ENCODE assay signal across 16 cellular contexts in genomic region chr20:48910360-48910781, GRCh38. TPM values are rescaled to one million over a fixed set of nuclear protein-coding genes. Genes with fewer than 3 reads are reported as not detected.
DNase-seq lines count a peak whose midpoint lies in the region; ATAC-seq, FAIRE-seq and TF ChIP-seq lines count a peak whose summit lies in the region.
"Had no signal": no experiment of that assay in that cellular context is flagged by ENCODE, and none has a peak within 500 bp of the region (broad histone marks: within the 10 kb centered on the region; RNA-seq: fewer than 3 reads in every experiment).

No MANE protein-coding gene starts in this region.

- H3K4me3 ChIP-seq in CD8-positive, alpha-beta memory T cell (ENCODE audit: low read length) = no peak overlapping the region
- no peak overlapping the region for H3K4me3 ChIP-seq in K562
- H3K4me3 ChIP-seq: BLaER1, hepatocyte had no signal

- H3K4me1 Mint-ChIP-seq in CD8-positive, alpha-beta memory T cell = peaks cover 11 to 15% (median 14%) of the 10 kb centered on the region in 3 donors
- H3K4me1 Mint-ChIP-seq in memory B cell (peaks cover 25% of the 10 kb centered on the region), progenitor cell of endocrine pancreas (ENCODE audit: low read depth) (no peaks in the 10 kb centered on the region)
- no peaks in the 10 kb centered on the region for H3K4me1 Mint-ChIP-seq in activated naive CD4-positive, alpha-beta T cell treated with anti-CD3 and anti-CD28 coated beads for 36 hours (ENCODE audit: low read depth)

- 2% methylated on average over 7 of the region's 7 CpGs for WGBS in K562 (ENCODE audit: insufficient coverage, low coverage, missing lambda C conversion rate)

- H3K9me3 ChIP-seq in CD8-positive, alpha-beta memory T cell (ENCODE audit: low read length) = no peaks in the 10 kb centered on the region
- no peaks in the 10 kb centered on the region for H3K9me3 ChIP-seq in K562 (replicated peaks; ENCODE audit: control insufficient read depth, insufficient read depth, low read depth, low read length)
- H3K9me3 ChIP-seq: SK-N-SH had no signal

- H3K36me3 ChIP-seq in CD8-positive, alpha-beta memory T cell (ENCODE audit: insufficient read depth, low read length) = no peaks in the 10 kb centered on the region
- no peaks in the 10 kb centered on the region for H3K36me3 ChIP-seq in K562 (ENCODE audit: control insufficient read depth, insufficient read depth, low read length)
- H3K36me3 ChIP-seq: BLaER1 had no signal

- H4K20me1 ChIP-seq in K562 (replicated peaks; ENCODE audit: control insufficient read depth, insufficient read depth, low read length) = peaks cover 4% of the 10 kb centered on the region; the same call in 1 of the 2 replicates
- H4K20me1 ChIP-seq: BLaER1 had no signal

- H3K27ac Mint-ChIP-seq in CD8-positive, alpha-beta memory T cell = peak overlapping the region in 7 of 8 donors; percentile 1 to 88 (median 73)
- peak overlapping the region; percentile 86 for H3K27ac Mint-ChIP-seq in memory B cell
- H3K27ac Mint-ChIP-seq in progenitor cell of endocrine pancreas = no peak overlapping the region
- no peak overlapping the region for H3K27ac Mint-ChIP-seq in activated naive CD4-positive, alpha-beta T cell treated with anti-CD3 and anti-CD28 coated beads for 36 hours
- H3K27ac Mint-ChIP-seq: activated naive CD8-positive, alpha-beta T cell treated with anti-CD3 and anti-CD28 coated beads for 36 hours had no signal

- in situ Hi-C loops in K562 (cut with MboI) = no loop called here

- peak overlapping the region; percentile 27 for H3K27ac ChIP-seq in CD8-positive, alpha-beta memory T cell (ENCODE audit: low read depth, low read length)
- H3K27ac ChIP-seq in K562 (ENCODE audit: extremely low read depth, low read depth, low read length) = no peak overlapping the region
- H3K27ac ChIP-seq: BLaER1, hepatocyte had no signal

- no peak for ATAC-seq in K562
- peak; percentile 42 for ATAC-seq in memory B cell (ENCODE audit: low read depth)
- no peak for ATAC-seq in HG03159 (IDR thresholded peaks at IDR 0.05; ENCODE audit: unreplicated experiment)

- no TSS peak for BruUV-seq in K562 (replicated peaks; lab: Mats Ljungman, UMichigan)

- POLR2A ChIA-PET in CD8-positive, alpha-beta memory T cell (lab: Charles Lee) = interaction anchor here (0.5 kb wide), 1 partner anchor 18 kb away, joined by 9 read pairs; no protein-coding TSS in a partner anchor
- POLR2A ChIA-PET in K562 (lab: Yijun Ruan, JAX) = interaction anchor here (0.7 to 1.5 kb wide), 4 partner anchors 11 to 253 kb away, joined by 3 to 5 read pairs (median 4); partner anchors contain the start of gene ARFGEF2

- peak overlapping the region in 1 of 7 donors; percentile 11 for H3K4me3 Mint-ChIP-seq in CD8-positive, alpha-beta memory T cell
- H3K4me3 Mint-ChIP-seq in memory B cell (no peak overlapping the region), progenitor cell of endocrine pancreas (ENCODE audit: low read depth) (no peak overlapping the region)
- no peak overlapping the region for H3K4me3 Mint-ChIP-seq in activated naive CD4-positive, alpha-beta T cell treated with anti-CD3 and anti-CD28 coated beads for 36 hours
- H3K4me3 Mint-ChIP-seq: activated naive CD8-positive, alpha-beta T cell treated with anti-CD3 and anti-CD28 coated beads for 36 hours had no signal

- intact Hi-C loops in K562 (cut with micrococcal nuclease) = no loop called here
- intact Hi-C loops in activated naive CD4-positive, alpha-beta T cell treated with anti-CD3 and anti-CD28 coated beads for 36 hours (cut with micrococcal nuclease) = no loop called here

- H3K79me2 ChIP-seq in K562 (ENCODE audit: control insufficient read depth, insufficient read depth, low read length) = no peaks in the 10 kb centered on the region
- H3K79me2 ChIP-seq: hepatocyte had no signal

- H3K36me3 Mint-ChIP-seq in CD8-positive, alpha-beta memory T cell = peaks cover 0 to 2% (median 0%) of the 10 kb centered on the region in 3 donors
- H3K36me3 Mint-ChIP-seq in memory B cell (no peaks in the 10 kb centered on the region), progenitor cell of endocrine pancreas (ENCODE audit: insufficient read depth) (no peaks in the 10 kb centered on the region)
- H3K36me3 Mint-ChIP-seq in activated naive CD4-positive, alpha-beta T cell treated with anti-CD3 and anti-CD28 coated beads for 36 hours (ENCODE audit: low read depth) = peaks cover 3% of the 10 kb centered on the region

- no peak for TF ChIP-seq RAD21 in K562 (CRISPR knock-in tag; conservative IDR thresholded peaks at IDR 0.05 in 1 of 2, IDR thresholded peaks at IDR 0.05 in 1 of 2)

- no peak for TF ChIP-seq EP300 in K562 (IDR thresholded peaks at IDR 0.05; ENCODE audit: low read length)

- no peak overlapping the region for H2AFZ ChIP-seq in K562 (ENCODE audit: low read depth, low read length)
- H2AFZ ChIP-seq: hepatocyte had no signal

- H3K9ac ChIP-seq in K562 (ENCODE audit: insufficient read depth in 1 of 2, low read depth in 2 of 2, low read length in 2 of 2) = no peak overlapping the region
- H3K9ac ChIP-seq: BLaER1, SK-N-SH had no signal

- no peak for TF ChIP-seq CTCF in K562 (IDR thresholded peaks at IDR 0.05 in 2 of 3, conservative IDR thresholded peaks at IDR 0.05 in 1 of 3; ENCODE audit: insufficient read depth in 2 of 3, low read depth in 1 of 3, low read length in 3 of 3)
- TF ChIP-seq CTCF in progenitor cell of endocrine pancreas (IDR thresholded peaks at IDR 0.05; ENCODE audit: unreplicated experiment) = no peak

- CTCF ChIA-PET in CD8-positive, alpha-beta memory T cell (lab: Charles Lee) = interaction anchor here (0.9 to 10.7 kb wide), 2 partner anchors 252 to 290 kb away, joined by 4 to 156 read pairs; no protein-coding TSS in a partner anchor
- CTCF ChIA-PET in K562 (lab: Yijun Ruan, JAX; ENCODE audit: low intra/inter-chr PET ratio) = no interaction called here
- CTCF ChIA-PET in activated naive CD4-positive, alpha-beta T cell treated with anti-CD3 and anti-CD28 coated beads for 36 hours (lab: Charles Lee) = interaction anchor here (0.7 to 7.4 kb wide), 2 partner anchors 115 to 252 kb away, joined by 3 to 108 read pairs; no protein-coding TSS in a partner anchor

- peaks cover 0 to 2% (median 0%) of the 10 kb centered on the region in 5 donors for H3K9me3 Mint-ChIP-seq in CD8-positive, alpha-beta memory T cell
- H3K9me3 Mint-ChIP-seq in memory B cell (peaks cover 3% of the 10 kb centered on the region), progenitor cell of endocrine pancreas (ENCODE audit: low read depth) (no peaks in the 10 kb centered on the region)
- H3K9me3 Mint-ChIP-seq in activated naive CD4-positive, alpha-beta T cell treated with anti-CD3 and anti-CD28 coated beads for 36 hours = peaks cover 8% of the 10 kb centered on the region

- H3K9me1 ChIP-seq in K562 (ENCODE audit: control insufficient read depth, insufficient read depth, low read length) = no peaks in the 10 kb centered on the region

- no peaks in the 10 kb centered on the region for H3K27me3 ChIP-seq in CD8-positive, alpha-beta memory T cell (ENCODE audit: insufficient read depth, low read length, poor library complexity, severe bottlenecking)
- peaks cover 16 to 51% of the 10 kb centered on the region in 2 experiments for H3K27me3 ChIP-seq in K562 (ENCODE audit: control insufficient read depth in 2 of 2, insufficient read depth in 2 of 2, low read length in 2 of 2)
- H3K27me3 ChIP-seq: BLaER1, hepatocyte had no signal

- H3K4me1 ChIP-seq in CD8-positive, alpha-beta memory T cell (ENCODE audit: insufficient read depth, low read length) = no peaks in the 10 kb centered on the region
- H3K4me1 ChIP-seq in K562 (replicated peaks in 1 of 2; ENCODE audit: control insufficient read depth in 2 of 2, insufficient read depth in 2 of 2, low read length in 2 of 2) = no peaks in the 10 kb centered on the region

- H3K4me2 ChIP-seq in K562 (ENCODE audit: insufficient read depth, low read length) = no peak overlapping the region
- H3K4me2 ChIP-seq: hepatocyte, SK-N-SH had no signal

- TF ChIP-seq POLR2A in K562 (conservative IDR thresholded peaks at IDR 0.05) = no peak

- DNase-seq in CD8-positive, alpha-beta memory T cell = peak in 4 of 5 donors; percentile 11 to 56 (median 44)
- peak; percentile 94 for DNase-seq in MV-4-11 (lab: John Stamatoyannopoulos, UW)
- DNase-seq in K562 (ENCODE audit: extremely low read depth in 1 of 4, low spot score in 3 of 4) = no peak
- no peak for DNase-seq in memory B cell (ENCODE audit: low spot score in 2 of 2)
- DNase-seq in progenitor cell of endocrine pancreas (ENCODE audit: low spot score, unreplicated experiment) = no peak
- DNase-seq in stimulated activated CD4-positive, alpha-beta T cell treated with anti-CD3 and anti-CD28 coated beads, Interleukin-15, amount 100 ng/mL, for 24 hours = no peak
- no peak for DNase-seq in activated naive CD4-positive, alpha-beta T cell treated with anti-CD3 and anti-CD28 coated beads for 36 hours
- DNase-seq: activated naive CD8-positive, alpha-beta T cell treated with anti-CD3 and anti-CD28 coated beads for 36 hours; effector CD8-positive, alpha-beta T cell; GOT3; KBM-7; NCI-H226; SK-N-SH had no signal

- peaks cover 0 to 6% of the 10 kb centered on the region in 2 donors for H3K27me3 Mint-ChIP-seq in CD8-positive, alpha-beta memory T cell
- H3K27me3 Mint-ChIP-seq in memory B cell = no peaks in the 10 kb centered on the region
- peaks cover 3% of the 10 kb centered on the region for H3K27me3 Mint-ChIP-seq in progenitor cell of endocrine pancreas
- no peaks in the 10 kb centered on the region for H3K27me3 Mint-ChIP-seq in activated naive CD4-positive, alpha-beta T cell treated with anti-CD3 and anti-CD28 coated beads for 36 hours (ENCODE audit: low read depth)
- H3K27me3 Mint-ChIP-seq: activated naive CD8-positive, alpha-beta T cell treated with anti-CD3 and anti-CD28 coated beads for 36 hours had no signal

- no peak for FAIRE-seq in K562 (lab: Jason Lieb, UNC)

RNA-seq across cellular contexts. Expression of gene ARFGEF2, which starts 11.1 kb away (rescaled TPM):
- total RNA-seq in CD8-positive, alpha-beta memory T cell = 10 to 100 TPM; 36.6 to 37.6 TPM
- polyA plus RNA-seq in CD8-positive, alpha-beta memory T cell = 9.5 TPM
- 31.2 and 69.0 TPM in 2 replicates for total RNA-seq in K562 (2011; cell fraction: chromatin; rRNA removed; ENCODE audit: low replicate concordance)
- total RNA-seq in K562 (2011; cell fraction: nucleolus; rRNA removed) = 19.2 and 25.7 TPM in 2 replicates
- total RNA-seq in K562 (2011; cell fraction: nucleoplasm; rRNA removed) = 20.0 and 31.2 TPM in 2 replicates
- 13.5 and 17.0 TPM in 2 replicates for total RNA-seq in K562 (2014; rRNA removed)
- total RNA-seq in K562 (2014; rRNA removed; fragmentation: Illumina TruSeq; extraction: Trizol) = 17.8 and 18.7 TPM in 2 replicates
- 17.6 and 18.1 TPM in 2 replicates for total RNA-seq in K562 (2015; rRNA removed; fragmentation: Illumina TruSeq; extraction: Trizol)
- total RNA-seq in K562 (2021) = 16.8 and 18.8 TPM in 2 replicates
- polyA plus RNA-seq in K562 (2011; rRNA removed) = 10.1 and 13.5 TPM in 2 replicates
- 5.8 and 7.7 TPM in 2 replicates for polyA plus RNA-seq in K562 (2011; cell fraction: cytosol; rRNA removed)
- 19.2 and 21.4 TPM in 2 replicates for polyA plus RNA-seq in K562 (2011; cell fraction: nucleus; rRNA removed)
- 9.0 and 9.8 TPM in 2 replicates for polyA plus RNA-seq in K562 (2012)
- 12.7 and 13.7 TPM in 2 replicates for polyA plus RNA-seq in K562 (2014; fragmentation: Illumina TruSeq; extraction: Trizol)
- polyA plus RNA-seq in K562 (2014; fragmentation: Nextera tagmentation; extraction: Ambion mirVana) = 1 to 10 TPM; 4.2 TPM
- polyA plus RNA-seq in K562 (2014; rRNA removed) = 9.1 and 9.4 TPM in 2 replicates
- polyA minus RNA-seq in K562 (2011; rRNA and poly(A)+ RNA removed) = 33.9 and 36.1 TPM in 2 replicates
- 12.8 and 16.2 TPM in 2 replicates for polyA minus RNA-seq in K562 (2011; cell fraction: cytosol; rRNA and poly(A)+ RNA removed)
- 11.7 and 19.5 TPM in 2 replicates for polyA minus RNA-seq in K562 (2011; cell fraction: nucleus; rRNA and poly(A)+ RNA removed)
- 22.9 and 24.6 TPM in 2 replicates for total RNA-seq in progenitor cell of endocrine pancreas
- 10 to 100 TPM; 18.2 to 18.6 TPM for total RNA-seq in activated naive CD4-positive, alpha-beta T cell treated with anti-CD3 and anti-CD28 coated beads for 36 hours

Comparison
In these comparisons a context has a peak if more than half of its experiments do, and no peak if none do; other contexts are left out.
1. DNase-seq: peak in CD8-positive, alpha-beta memory T cell (4 of 5) and MV-4-11 (single experiment); none in K562 (0 of 4), memory B cell (0 of 2), progenitor cell of endocrine pancreas (single experiment), stimulated activated CD4-positive, alpha-beta T cell treated with anti-CD3 and anti-CD28 coated beads, Interleukin-15, amount 100 ng/mL, for 24 hours (single experiment) and activated naive CD4-positive, alpha-beta T cell treated with anti-CD3 and anti-CD28 coated beads for 36 hours (single experiment).
2. H3K27ac Mint-ChIP-seq: peak in CD8-positive, alpha-beta memory T cell (7 of 8) and memory B cell (single experiment); none in progenitor cell of endocrine pancreas (single experiment) and activated naive CD4-positive, alpha-beta T cell treated with anti-CD3 and anti-CD28 coated beads for 36 hours (single experiment).